ENCODE assay signal across 2 cellular contexts in genomic region chr18:3340015-3340681, GRCh38.
TF ChIP-seq lines count a peak whose summit lies in the region.

No MANE protein-coding gene starts in this region.

TF ChIP-seq in HepG2, 621 proteins besides CTCF, POLR2A, EP300 and RAD21:
- no peak for TF ChIP-seq SRSF4 (IDR thresholded peaks at IDR 0.05; ENCODE audit: low read depth, low read length, poor library complexity, severe bottlenecking)
- TF ChIP-seq GTF3A (CRISPR knock-in tag; conservative IDR thresholded peaks at IDR 0.05): no peak
- peak; percentile 79 for TF ChIP-seq CREB1 (IDR thresholded peaks at IDR 0.05)
- TF ChIP-seq CREB1 (CRISPR knock-in tag; IDR thresholded peaks at IDR 0.05): no peak

TF ChIP-seq in H1, 55 proteins besides CTCF, POLR2A, EP300 and RAD21:
- TF ChIP-seq RBBP5 (IDR thresholded peaks at IDR 0.05; ENCODE audit: borderline replicate concordance, low read depth, low read length): no peak
- no peak for TF ChIP-seq SP4 (IDR thresholded peaks at IDR 0.05; ENCODE audit: low read length)
- no peak for TF ChIP-seq CREB1 (IDR thresholded peaks at IDR 0.05)
- TF ChIP-seq RXRA (IDR thresholded peaks at IDR 0.05; ENCODE audit: insufficient read depth, low read depth, low read length): no peak
